ENCODE assay signal across 9 cellular contexts in the genomic region with DNA sequence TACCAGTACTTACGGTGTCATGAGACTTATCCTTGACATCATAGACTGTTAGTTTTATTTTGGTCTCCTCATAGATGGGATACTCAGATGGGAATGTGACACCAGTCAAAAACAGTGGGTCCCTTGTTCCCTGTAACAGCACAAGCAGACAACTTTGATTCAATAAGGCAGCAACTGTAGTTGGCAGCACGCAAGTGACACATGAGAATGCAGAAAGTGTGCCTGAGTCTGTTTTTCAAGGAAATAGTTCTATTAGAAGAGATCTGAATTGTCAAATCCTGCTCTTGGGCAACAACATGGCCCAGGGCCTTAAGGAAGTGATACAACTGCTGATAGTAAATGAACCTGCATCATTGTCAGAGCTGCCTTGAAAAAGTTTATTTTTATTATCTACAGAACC.
A peak's percentile ranks its signal among the peaks of the same experiment; 100 is the strongest.
DNase-seq lines count a peak whose midpoint lies in the region; TF ChIP-seq lines count a peak whose summit lies in the region.
"Had no signal": no experiment of that assay in that cellular context is flagged by ENCODE, and none has a peak within 500 bp of the region (broad histone marks: within the 10 kb centered on the region; RNA-seq: fewer than 3 reads in every experiment).

No MANE protein-coding gene starts in this region.

- no peak for TF ChIP-seq POLR2A in ovary (IDR thresholded peaks at IDR 0.05)

- TF ChIP-seq EP300 in ovary (IDR thresholded peaks at IDR 0.05) = no peak

- no peaks in the 10 kb centered on the region for H3K36me3 Mint-ChIP-seq in endodermal cell (ENCODE audit: low read depth)

- no peak overlapping the region for H3K27ac Mint-ChIP-seq in endodermal cell

- peak; percentile 64 for DNase-seq in EL
- DNase-seq in SKM-1 (lab: John Stamatoyannopoulos, UW; ENCODE audit: unreplicated experiment) = peak; percentile 8
- no peak for DNase-seq in endodermal cell
- peak; percentile 66 for DNase-seq in pons (ENCODE audit: low spot score)
- DNase-seq in posterior cingulate gyrus = no peak
- no peak for DNase-seq in BE2C
- no peak for DNase-seq in ovary
- DNase-seq in GM19238 (ENCODE audit: insufficient read length, low spot score) = no peak
- DNase-seq: pancreas had no signal

- H3K27ac ChIP-seq in endodermal cell (ENCODE audit: low read depth, low read length) (peak overlapping the region; percentile 45), ovary (no peak overlapping the region)
- H3K27ac ChIP-seq: pancreas had no signal

- WGBS in endodermal cell (ENCODE audit: insufficient coverage in 1 of 2, insufficient read length in 1 of 2), 2 experiments = 67 to 94% methylated on average over 1 to 2 of the region's 2 CpGs
- WGBS in ovary, 3 donors = 81 to 92% (median 90%) methylated on average over 2 of the region's 2 CpGs

- H3K27me3 Mint-ChIP-seq in endodermal cell (ENCODE audit: insufficient read depth) = no peaks in the 10 kb centered on the region

- no peaks in the 10 kb centered on the region for H3K36me3 ChIP-seq in endodermal cell (ENCODE audit: control insufficient read depth, insufficient read depth, low read length)
- no peaks in the 10 kb centered on the region for H3K36me3 ChIP-seq in BE2C
- H3K36me3 ChIP-seq in ovary = no peaks in the 10 kb centered on the region
- H3K36me3 ChIP-seq: pancreas had no signal

- no peak overlapping the region for H3K9ac ChIP-seq in endodermal cell (ENCODE audit: extremely low read depth, low read length, poor library complexity, severe bottlenecking)

- no peak overlapping the region for H3K4me3 Mint-ChIP-seq in endodermal cell

- no peak overlapping the region for H3K4me3 ChIP-seq in endodermal cell (ENCODE audit: low read length)
- no peak overlapping the region for H3K4me3 ChIP-seq in BE2C (ENCODE audit: low read depth, low read length)
- no peak overlapping the region for H3K4me3 ChIP-seq in ovary
- H3K4me3 ChIP-seq: pancreas had no signal

- peaks cover 35% of the 10 kb centered on the region for H3K4me1 Mint-ChIP-seq in endodermal cell

- TF ChIP-seq CTCF in endodermal cell (conservative IDR thresholded peaks at IDR 0.05) (no peak), BE2C (IDR thresholded peaks at IDR 0.05; ENCODE audit: low read depth, low read length) (no peak), ovary (IDR thresholded peaks at IDR 0.05) (no peak)

- intact Hi-C loops in posterior cingulate gyrus (cut with DNase I) (no loop called here), ovary (cut with DNase I) (loop anchor here in 1 of 4 donors (10.0 kb wide), 1 partner anchor 48 kb away; no protein-coding TSS in a partner anchor)

- H3K4me1 ChIP-seq in endodermal cell (ENCODE audit: control insufficient read depth, insufficient read depth, low read length) (peaks cover 8% of the 10 kb centered on the region), BE2C (no peaks in the 10 kb centered on the region), ovary (ENCODE audit: insufficient read depth) (peaks cover 2% of the 10 kb centered on the region)

- H3K27me3 ChIP-seq in endodermal cell (ENCODE audit: control insufficient read depth, insufficient read depth, low read length, poor library complexity, severe bottlenecking) (no peaks in the 10 kb centered on the region), BE2C (no peaks in the 10 kb centered on the region), ovary (no peaks in the 10 kb centered on the region)
- H3K27me3 ChIP-seq: pancreas had no signal

- H3K9me3 Mint-ChIP-seq in endodermal cell = no peaks in the 10 kb centered on the region

- H3K9me3 ChIP-seq in endodermal cell (ENCODE audit: control insufficient read depth, low read length) = no peaks in the 10 kb centered on the region
- H3K9me3 ChIP-seq in BE2C = no peaks in the 10 kb centered on the region
- no peaks in the 10 kb centered on the region for H3K9me3 ChIP-seq in ovary
- H3K9me3 ChIP-seq: pancreas had no signal

Comparison
In these comparisons a context has a peak if more than half of its experiments do, and no peak if none do; other contexts are left out.
1. DNase-seq: peak in EL (single experiment), SKM-1 (single experiment) and pons (single experiment); none in endodermal cell (single experiment), posterior cingulate gyrus (0 of 10), BE2C (single experiment), ovary (0 of 5) and GM19238 (single experiment).